23 cellular contexts compared by ENCODE assay signal in the genomic region with DNA sequence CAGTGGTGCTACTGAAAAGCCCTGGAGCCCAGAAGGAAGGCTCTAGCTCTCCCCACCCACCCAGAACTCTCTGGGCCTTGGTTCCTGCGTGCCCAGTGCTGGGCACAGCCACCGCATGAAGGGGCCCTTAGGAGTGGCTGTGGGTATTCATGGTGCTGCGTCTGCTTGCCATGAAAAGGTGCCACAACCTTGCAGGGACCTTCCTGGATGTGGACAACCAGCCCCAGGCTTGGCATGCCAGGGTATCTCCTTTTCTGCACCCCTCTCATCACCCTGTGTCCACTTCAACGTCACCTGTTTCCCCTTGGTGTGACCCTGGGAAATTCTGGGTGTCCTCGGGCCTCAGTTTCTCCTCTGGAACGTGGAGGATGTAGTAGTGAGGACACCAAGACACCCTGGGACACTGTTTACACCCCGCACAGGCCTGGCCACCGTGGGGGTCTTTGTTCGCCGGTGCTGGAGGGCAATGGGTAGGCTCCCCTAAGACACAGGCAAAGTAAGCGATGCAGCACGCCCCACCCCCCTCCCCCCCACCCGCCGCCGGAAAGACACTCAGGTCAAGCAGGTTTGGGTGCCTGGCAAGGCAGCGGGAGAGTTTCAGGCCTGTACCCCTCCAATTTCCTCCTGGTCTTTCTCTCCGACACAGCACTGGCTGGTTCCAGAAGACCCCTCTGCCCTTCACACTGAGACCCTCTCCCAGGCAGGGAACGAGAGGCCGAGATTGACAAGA. TPM values are rescaled to one million over a fixed set of nuclear protein-coding genes. Genes with fewer than 3 reads are reported as not detected.
DNase-seq lines count a peak whose midpoint lies in the region; ATAC-seq and TF ChIP-seq lines count a peak whose summit lies in the region.
"Had no signal": no experiment of that assay in that cellular context is flagged by ENCODE, and none has a peak within 500 bp of the region (broad histone marks: within the 10 kb centered on the region; RNA-seq: fewer than 3 reads in every experiment).

No MANE protein-coding gene starts in this region.

- ATAC-seq in PC-3 = peak; percentile 9; the same call in 1 of the 2 replicates
- ATAC-seq: activated CD8-positive, alpha-beta T cell treated with anti-CD3 and anti-CD28 coated beads, Interleukin-2, amount 10 ng/mL, durations not matched to agents 7 days and 5 days; heart right ventricle; K562 had no signal

- CTCF ChIA-PET in PC-3 (lab: Charles Lee) = no interaction called here

- H3K9me3 ChIP-seq in PC-3 (ENCODE audit: low read length) (no peaks in the 10 kb centered on the region), esophagus squamous epithelium (no peaks in the 10 kb centered on the region), osteoblast (ENCODE audit: low read depth, low read length) (no peaks in the 10 kb centered on the region)
- H3K9me3 ChIP-seq: colonic mucosa, upper lobe of left lung had no signal

- H2AFZ ChIP-seq in PC-3 (ENCODE audit: low read length) (peak overlapping the region; percentile 83), osteoblast (ENCODE audit: low read length) (no peak overlapping the region)

- H4K20me1 ChIP-seq in PC-3 (ENCODE audit: low read length) = no peaks in the 10 kb centered on the region
- H4K20me1 ChIP-seq in osteoblast (ENCODE audit: insufficient read depth, low read length) = no peaks in the 10 kb centered on the region

- H3K27ac ChIP-seq in 22Rv1 = peak overlapping the region; percentile 33
- H3K27ac ChIP-seq in PC-3 (ENCODE audit: low read length) = peak overlapping the region; percentile 68
- H3K27ac ChIP-seq in esophagus squamous epithelium = peak overlapping the region; percentile 69 to 90 (median 88)
- H3K27ac ChIP-seq in osteoblast (ENCODE audit: low read depth, low read length) = no peak overlapping the region
- H3K27ac ChIP-seq: colonic mucosa, heart right ventricle, upper lobe of left lung had no signal

- WGBS in esophagus squamous epithelium, 2 donors = 54 to 64% methylated on average over 8 to 18 of the region's 19 CpGs

- H3K4me3 ChIP-seq in PC-3 (ENCODE audit: low read length) (no peak overlapping the region; the same call in 1 of the 2 replicates), esophagus squamous epithelium (no peak overlapping the region), osteoblast (ENCODE audit: insufficient read depth, low read length) (no peak overlapping the region)
- H3K4me3 ChIP-seq: colonic mucosa, heart right ventricle, K562, upper lobe of left lung had no signal

- peaks cover 38% of the 10 kb centered on the region for H3K4me1 ChIP-seq in PC-3 (ENCODE audit: insufficient read depth, low read length)
- peaks cover 39 to 98% (median 43%) of the 10 kb centered on the region in 3 donors for H3K4me1 ChIP-seq in esophagus squamous epithelium
- H3K4me1 ChIP-seq in osteoblast (ENCODE audit: insufficient read depth, low read length) = peaks cover 11% of the 10 kb centered on the region

- no peaks in the 10 kb centered on the region for H3K9me2 ChIP-seq in PC-3 (replicated peaks; ENCODE audit: low read length)

- no TSS peak for BruUV-seq in PC-3 (replicated peaks; lab: Mats Ljungman, UMichigan)

- TF ChIP-seq POLR2A in esophagus squamous epithelium (IDR thresholded peaks at IDR 0.05) = no peak

- H3K36me3 ChIP-seq in PC-3 (ENCODE audit: low read depth, low read length) (no peaks in the 10 kb centered on the region), esophagus squamous epithelium (no peaks in the 10 kb centered on the region), osteoblast (ENCODE audit: insufficient read depth, low read length) (no peaks in the 10 kb centered on the region)
- H3K36me3 ChIP-seq: colonic mucosa, heart right ventricle, upper lobe of left lung had no signal

- H3K79me2 ChIP-seq in PC-3 (ENCODE audit: low read length) = no peaks in the 10 kb centered on the region
- H3K79me2 ChIP-seq in osteoblast (ENCODE audit: insufficient read depth, low read length) = no peaks in the 10 kb centered on the region

- POLR2A ChIA-PET in PC-3 (lab: Charles Lee; ENCODE audit: unreplicated experiment) = no interaction called here

- H3K27me3 ChIP-seq in PC-3 (ENCODE audit: low read length) (no peaks in the 10 kb centered on the region), esophagus squamous epithelium (no peaks in the 10 kb centered on the region), osteoblast (ENCODE audit: insufficient read depth, low read length) (no peaks in the 10 kb centered on the region)
- H3K27me3 ChIP-seq: colonic mucosa, heart right ventricle, upper lobe of left lung had no signal

- H3F3A ChIP-seq in PC-3 (ENCODE audit: low read length, unreplicated experiment) = no peaks in the 10 kb centered on the region

- intact Hi-C loops in PC-3 (cut with micrococcal nuclease) (no loop called here), esophagus squamous epithelium (cut with DNase I) (no loop called here)

- DNase-seq in PC-3 (no peak), esophagus squamous epithelium (lab: John Stamatoyannopoulos, UW) (no peak), osteoblast (ENCODE audit: insufficient read length, low spot score, missing footprints) (peak; percentile 57), NCI-H2227 (lab: John Stamatoyannopoulos, UW; ENCODE audit: unreplicated experiment) (no peak), HPDE6-E6E7 (ENCODE audit: extremely low spot score) (no peak), activated gamma-delta T cell (lab: John Stamatoyannopoulos, UW) (no peak)
- no peak for DNase-seq in stimulated activated CD4-positive, alpha-beta T cell treated with anti-CD3 and anti-CD28 coated beads, Interleukin-4, amount 100 ng/mL, for 4 hours
- DNase-seq: activated CD4-positive, alpha-beta T cell treated with anti-CD3 and anti-CD28 coated beads for 1 hour; activated CD8-positive, alpha-beta T cell treated with anti-CD3 and anti-CD28 coated beads, Interleukin-2, amount 10 ng/mL, durations not matched to agents 7 days and 5 days; activated naive CD4-positive, alpha-beta T cell treated with anti-CD3 and anti-CD28 coated beads, Interleukin-2, amount 10 ng/mL, durations not matched to agents 7 days and 5 days; activated T-cell treated with anti-CD3 and anti-CD28 coated beads, Interleukin-2, amount 50 U/mL, for 1 hour; effector memory CD4-positive, alpha-beta T cell; erythroblast; foreskin melanocyte; HCEC 1CT; heart right ventricle; NCI-H1105; NCI-H1930; nucleus accumbens had no signal

- TF ChIP-seq CTCF in 22Rv1 (IDR thresholded peaks at IDR 0.05) (no peak), PC-3 (conservative IDR thresholded peaks at IDR 0.05; ENCODE audit: low read depth, low read length) (no peak), esophagus squamous epithelium (IDR thresholded peaks at IDR 0.05) (no peak), osteoblast (IDR thresholded peaks at IDR 0.05; ENCODE audit: extremely low read depth, low read depth, low read length) (no peak)

- H3K9ac ChIP-seq in PC-3 (ENCODE audit: low read length) = peak overlapping the region; percentile 29; the same call in 1 of the 2 replicates

- H3K4me2 ChIP-seq in PC-3 (ENCODE audit: low read length) (peak overlapping the region; percentile 85), osteoblast (ENCODE audit: insufficient read depth, low read length) (no peak overlapping the region)

RNA-seq across cellular contexts. Expression of a gene that starts 34.8 kb away (rescaled TPM):
- total RNA-seq in PC-3 (2014; rRNA removed) (24.1 and 39.5 TPM in 2 replicates), esophagus squamous epithelium (10 to 100 TPM in 3 of 4 donors, 1 to 10 TPM in 1; 6.7 to 19.3 (median 14.9) TPM), osteoblast (36.5 and 41.3 TPM in 2 replicates)
